1 cellular context compared by ENCODE assay signal in the genomic region with DNA sequence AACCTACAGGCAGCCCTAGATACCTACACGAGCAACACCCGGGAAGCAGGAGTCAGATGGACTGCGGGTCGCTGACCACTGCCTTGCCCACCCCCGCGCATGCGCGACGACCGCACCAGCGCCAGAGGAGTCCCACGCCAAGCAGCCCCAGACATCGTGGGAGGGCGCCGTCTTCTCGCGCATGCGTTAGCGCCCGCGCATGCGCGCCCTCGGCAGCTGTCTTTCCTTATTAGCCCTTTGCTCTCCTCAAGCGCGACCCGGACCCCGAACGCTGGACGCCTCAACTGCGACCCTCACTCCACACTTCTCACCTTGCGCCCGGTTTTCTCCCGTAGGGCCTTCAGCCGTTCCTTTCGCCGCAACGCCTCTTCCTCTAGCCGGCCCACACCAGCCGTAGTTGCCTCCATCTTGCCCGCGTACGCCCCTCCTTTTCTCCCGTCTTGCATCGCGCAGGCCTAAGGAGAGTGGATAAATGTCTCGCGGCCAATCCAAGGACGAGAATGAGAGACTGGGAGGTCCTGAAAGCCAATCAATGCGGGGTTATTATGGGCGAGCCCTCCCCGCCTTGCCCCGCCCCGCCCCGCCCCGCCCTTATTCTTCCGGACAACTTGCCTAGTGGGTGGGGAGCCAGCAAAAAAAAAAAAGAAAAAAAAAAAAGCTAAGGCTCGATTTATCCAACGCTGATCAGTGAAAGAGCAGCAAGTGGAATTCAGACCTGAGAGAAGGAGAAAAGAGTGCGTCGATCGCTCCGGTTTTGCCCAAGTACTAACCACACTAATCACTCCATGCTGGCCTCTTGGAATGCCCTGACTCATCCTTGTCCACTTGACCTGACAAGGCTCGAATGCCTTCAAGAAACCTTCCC.
TF ChIP-seq lines count a peak whose summit lies in the region.

A gene (minus strand): TSS at position 420 of the 865 bp plus-strand sequence. CDS start 13 bp downstream, at position 407.

TF ChIP-seq in K562, 482 proteins besides CTCF, POLR2A, EP300 and RAD21 (continued from another document and continues in another):
- TF ChIP-seq FOXM1 (IDR thresholded peaks at IDR 0.05; ENCODE audit: low read depth) (peak; percentile 80), FOXM1 (CRISPR knock-in tag; IDR thresholded peaks at IDR 0.05; ENCODE audit: low read depth) (0 out of 2 replicates have a peak, but pooled peaks have one; percentile 75), ZNF197 (CRISPR knock-in tag; IDR thresholded peaks at IDR 0.05; ENCODE audit: low read depth) (no peak), L3MBTL2 (IDR thresholded peaks at IDR 0.05) (peak; percentile 83), XRCC5 (IDR thresholded peaks at IDR 0.05; ENCODE audit: low read depth, low read length) (peak; percentile 96), HNRNPL (IDR thresholded peaks at IDR 0.05; ENCODE audit: low read depth, low read length) (no peak), ZNF644 (tag; IDR thresholded peaks at IDR 0.05; ENCODE audit: low read depth) (no peak), CHD2 (IDR thresholded peaks at IDR 0.05; ENCODE audit: low read depth, low read length) (peak; percentile 60), NR4A1 (CRISPR knock-in tag; IDR thresholded peaks at IDR 0.05) (no peak), NR4A1 (tag; IDR thresholded peaks at IDR 0.05) (no peak), KLF10 (CRISPR knock-in tag; IDR thresholded peaks at IDR 0.05) (no peak), PCBP1 (IDR thresholded peaks at IDR 0.05; ENCODE audit: low read depth, low read length, poor library complexity, severe bottlenecking) (no peak), ZNF561 (CRISPR knock-in tag; conservative IDR thresholded peaks at IDR 0.05) (no peak), ZKSCAN8 (CRISPR knock-in tag; IDR thresholded peaks at IDR 0.05) (no peak), NFIX (CRISPR knock-in tag; IDR thresholded peaks at IDR 0.05; ENCODE audit: low read depth) (no peak), SREBF1 (IDR thresholded peaks at IDR 0.05; ENCODE audit: borderline replicate concordance, low read depth, low read length) (no peak), CHD4 (IDR thresholded peaks at IDR 0.05; ENCODE audit: insufficient read depth, insufficient replicate concordance, low read depth, low read length, poor library complexity, severe bottlenecking) (no peak), NR3C1 (CRISPR knock-in tag; IDR thresholded peaks at IDR 0.05) (no peak), STAT5A (IDR thresholded peaks at IDR 0.05; ENCODE audit: borderline replicate concordance, low read length) (no peak; the same call in 1 of the 2 replicates), SRF (CRISPR knock-in tag; IDR thresholded peaks at IDR 0.05) (no peak; a peak in 1 of 4 replicates), KLF6 (CRISPR knock-in tag; IDR thresholded peaks at IDR 0.05; ENCODE audit: borderline replicate concordance) (no peak), FIP1L1 (IDR thresholded peaks at IDR 0.05; ENCODE audit: low read depth, low read length, poor library complexity, severe bottlenecking) (peak; percentile 73), HDAC3 (IDR thresholded peaks at IDR 0.05; ENCODE audit: borderline replicate concordance, partially characterized antibody) (no peak), RBM22 (IDR thresholded peaks at IDR 0.05; ENCODE audit: low read depth, low read length, poor library complexity, severe bottlenecking) (no peak), LCOR (CRISPR knock-in tag; IDR thresholded peaks at IDR 0.05) (peak; percentile 83), JUND (IDR thresholded peaks at IDR 0.05; ENCODE audit: borderline replicate concordance, low read depth, low read length) (peak; percentile 88), JUND (tag; IDR thresholded peaks at IDR 0.05; ENCODE audit: borderline replicate concordance, low read depth, low read length) (peak; percentile 78), TCFL5 (CRISPR knock-in tag; conservative IDR thresholded peaks at IDR 0.05) (no peak), MECOM (CRISPR knock-in tag; IDR thresholded peaks at IDR 0.05) (peak; percentile 45; the same call in 1 of the 2 replicates), ASH1L (IDR thresholded peaks at IDR 0.05; ENCODE audit: borderline replicate concordance, low read depth, partially characterized antibody) (peak; percentile 62), RBM15 (IDR thresholded peaks at IDR 0.05; ENCODE audit: insufficient read depth, low read length) (no peak), STAG1 (CRISPR knock-in tag; IDR thresholded peaks at IDR 0.05; ENCODE audit: borderline replicate concordance) (no peak), TEAD2 (tag; IDR thresholded peaks at IDR 0.05) (peak; percentile 97), MXI1 (IDR thresholded peaks at IDR 0.05; ENCODE audit: low read depth, low read length) (peak; percentile 53), MAFF (IDR thresholded peaks at IDR 0.05; ENCODE audit: low read length) (peak; percentile 76; the same call in 1 of the 2 replicates), MYC (IDR thresholded peaks at IDR 0.05; ENCODE audit: low read depth, low read length) (peak; percentile 91), MYC (CRISPR knock-in tag; IDR thresholded peaks at IDR 0.05; ENCODE audit: borderline replicate concordance, low read depth) (peak; percentile 86; the same call in 1 of the 2 replicates), HNRNPK (IDR thresholded peaks at IDR 0.05; ENCODE audit: low read depth, low read length, poor library complexity, severe bottlenecking) (no peak), PRPF4 (IDR thresholded peaks at IDR 0.05; ENCODE audit: insufficient read depth, low read depth, low read length, poor library complexity, severe bottlenecking) (no peak), MCM7 (IDR thresholded peaks at IDR 0.05) (no peak), TOE1 (IDR thresholded peaks at IDR 0.05; ENCODE audit: borderline replicate concordance) (peak; percentile 87), TOE1 (CRISPR knock-in tag; IDR thresholded peaks at IDR 0.05; ENCODE audit: borderline replicate concordance, low read depth) (no peak), MAFG (tag; conservative IDR thresholded peaks at IDR 0.05) (peak; percentile 92), ZFPM2 (CRISPR knock-in tag; IDR thresholded peaks at IDR 0.05) (no peak)
- TF ChIP-seq, protein P1, sequence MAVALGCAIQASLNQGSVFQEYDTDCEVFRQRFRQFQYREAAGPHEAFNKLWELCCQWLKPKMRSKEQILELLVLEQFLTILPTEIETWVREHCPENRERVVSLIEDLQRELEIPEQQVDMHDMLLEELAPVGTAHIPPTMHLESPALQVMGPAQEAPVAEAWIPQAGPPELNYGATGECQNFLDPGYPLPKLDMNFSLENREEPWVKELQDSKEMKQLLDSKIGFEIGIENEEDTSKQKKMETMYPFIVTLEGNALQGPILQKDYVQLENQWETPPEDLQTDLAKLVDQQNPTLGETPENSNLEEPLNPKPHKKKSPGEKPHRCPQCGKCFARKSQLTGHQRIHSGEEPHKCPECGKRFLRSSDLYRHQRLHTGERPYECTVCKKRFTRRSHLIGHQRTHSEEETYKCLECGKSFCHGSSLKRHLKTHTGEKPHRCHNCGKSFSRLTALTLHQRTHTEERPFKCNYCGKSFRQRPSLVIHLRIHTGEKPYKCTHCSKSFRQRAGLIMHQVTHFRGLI (CRISPR knock-in tag; IDR thresholded peaks at IDR 0.05) = no peak
- TF ChIP-seq, protein P2, sequence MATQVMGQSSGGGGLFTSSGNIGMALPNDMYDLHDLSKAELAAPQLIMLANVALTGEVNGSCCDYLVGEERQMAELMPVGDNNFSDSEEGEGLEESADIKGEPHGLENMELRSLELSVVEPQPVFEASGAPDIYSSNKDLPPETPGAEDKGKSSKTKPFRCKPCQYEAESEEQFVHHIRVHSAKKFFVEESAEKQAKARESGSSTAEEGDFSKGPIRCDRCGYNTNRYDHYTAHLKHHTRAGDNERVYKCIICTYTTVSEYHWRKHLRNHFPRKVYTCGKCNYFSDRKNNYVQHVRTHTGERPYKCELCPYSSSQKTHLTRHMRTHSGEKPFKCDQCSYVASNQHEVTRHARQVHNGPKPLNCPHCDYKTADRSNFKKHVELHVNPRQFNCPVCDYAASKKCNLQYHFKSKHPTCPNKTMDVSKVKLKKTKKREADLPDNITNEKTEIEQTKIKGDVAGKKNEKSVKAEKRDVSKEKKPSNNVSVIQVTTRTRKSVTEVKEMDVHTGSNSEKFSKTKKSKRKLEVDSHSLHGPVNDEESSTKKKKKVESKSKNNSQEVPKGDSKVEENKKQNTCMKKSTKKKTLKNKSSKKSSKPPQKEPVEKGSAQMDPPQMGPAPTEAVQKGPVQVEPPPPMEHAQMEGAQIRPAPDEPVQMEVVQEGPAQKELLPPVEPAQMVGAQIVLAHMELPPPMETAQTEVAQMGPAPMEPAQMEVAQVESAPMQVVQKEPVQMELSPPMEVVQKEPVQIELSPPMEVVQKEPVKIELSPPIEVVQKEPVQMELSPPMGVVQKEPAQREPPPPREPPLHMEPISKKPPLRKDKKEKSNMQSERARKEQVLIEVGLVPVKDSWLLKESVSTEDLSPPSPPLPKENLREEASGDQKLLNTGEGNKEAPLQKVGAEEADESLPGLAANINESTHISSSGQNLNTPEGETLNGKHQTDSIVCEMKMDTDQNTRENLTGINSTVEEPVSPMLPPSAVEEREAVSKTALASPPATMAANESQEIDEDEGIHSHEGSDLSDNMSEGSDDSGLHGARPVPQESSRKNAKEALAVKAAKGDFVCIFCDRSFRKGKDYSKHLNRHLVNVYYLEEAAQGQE (CRISPR knock-in tag; IDR thresholded peaks at IDR 0.05; ENCODE audit: low read depth) = peak; percentile 88
- TF ChIP-seq, protein P3, sequence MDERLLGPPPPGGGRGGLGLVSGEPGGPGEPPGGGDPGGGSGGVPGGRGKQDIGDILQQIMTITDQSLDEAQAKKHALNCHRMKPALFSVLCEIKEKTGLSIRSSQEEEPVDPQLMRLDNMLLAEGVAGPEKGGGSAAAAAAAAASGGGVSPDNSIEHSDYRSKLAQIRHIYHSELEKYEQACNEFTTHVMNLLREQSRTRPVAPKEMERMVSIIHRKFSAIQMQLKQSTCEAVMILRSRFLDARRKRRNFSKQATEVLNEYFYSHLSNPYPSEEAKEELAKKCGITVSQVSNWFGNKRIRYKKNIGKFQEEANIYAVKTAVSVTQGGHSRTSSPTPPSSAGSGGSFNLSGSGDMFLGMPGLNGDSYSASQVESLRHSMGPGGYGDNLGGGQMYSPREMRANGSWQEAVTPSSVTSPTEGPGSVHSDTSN (CRISPR knock-in tag; IDR thresholded peaks at IDR 0.05; ENCODE audit: low read depth) = no peak
- TF ChIP-seq, protein P3 (tag; conservative IDR thresholded peaks at IDR 0.05; ENCODE audit: low read depth) = peak; percentile 49; the same call in 1 of the 2 replicates
- TF ChIP-seq, protein P4, sequence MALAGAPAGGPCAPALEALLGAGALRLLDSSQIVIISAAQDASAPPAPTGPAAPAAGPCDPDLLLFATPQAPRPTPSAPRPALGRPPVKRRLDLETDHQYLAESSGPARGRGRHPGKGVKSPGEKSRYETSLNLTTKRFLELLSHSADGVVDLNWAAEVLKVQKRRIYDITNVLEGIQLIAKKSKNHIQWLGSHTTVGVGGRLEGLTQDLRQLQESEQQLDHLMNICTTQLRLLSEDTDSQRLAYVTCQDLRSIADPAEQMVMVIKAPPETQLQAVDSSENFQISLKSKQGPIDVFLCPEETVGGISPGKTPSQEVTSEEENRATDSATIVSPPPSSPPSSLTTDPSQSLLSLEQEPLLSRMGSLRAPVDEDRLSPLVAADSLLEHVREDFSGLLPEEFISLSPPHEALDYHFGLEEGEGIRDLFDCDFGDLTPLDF (CRISPR knock-in tag; IDR thresholded peaks at IDR 0.05) = peak; percentile 10; the same call in 1 of the 2 replicates
- TF ChIP-seq, protein P5, sequence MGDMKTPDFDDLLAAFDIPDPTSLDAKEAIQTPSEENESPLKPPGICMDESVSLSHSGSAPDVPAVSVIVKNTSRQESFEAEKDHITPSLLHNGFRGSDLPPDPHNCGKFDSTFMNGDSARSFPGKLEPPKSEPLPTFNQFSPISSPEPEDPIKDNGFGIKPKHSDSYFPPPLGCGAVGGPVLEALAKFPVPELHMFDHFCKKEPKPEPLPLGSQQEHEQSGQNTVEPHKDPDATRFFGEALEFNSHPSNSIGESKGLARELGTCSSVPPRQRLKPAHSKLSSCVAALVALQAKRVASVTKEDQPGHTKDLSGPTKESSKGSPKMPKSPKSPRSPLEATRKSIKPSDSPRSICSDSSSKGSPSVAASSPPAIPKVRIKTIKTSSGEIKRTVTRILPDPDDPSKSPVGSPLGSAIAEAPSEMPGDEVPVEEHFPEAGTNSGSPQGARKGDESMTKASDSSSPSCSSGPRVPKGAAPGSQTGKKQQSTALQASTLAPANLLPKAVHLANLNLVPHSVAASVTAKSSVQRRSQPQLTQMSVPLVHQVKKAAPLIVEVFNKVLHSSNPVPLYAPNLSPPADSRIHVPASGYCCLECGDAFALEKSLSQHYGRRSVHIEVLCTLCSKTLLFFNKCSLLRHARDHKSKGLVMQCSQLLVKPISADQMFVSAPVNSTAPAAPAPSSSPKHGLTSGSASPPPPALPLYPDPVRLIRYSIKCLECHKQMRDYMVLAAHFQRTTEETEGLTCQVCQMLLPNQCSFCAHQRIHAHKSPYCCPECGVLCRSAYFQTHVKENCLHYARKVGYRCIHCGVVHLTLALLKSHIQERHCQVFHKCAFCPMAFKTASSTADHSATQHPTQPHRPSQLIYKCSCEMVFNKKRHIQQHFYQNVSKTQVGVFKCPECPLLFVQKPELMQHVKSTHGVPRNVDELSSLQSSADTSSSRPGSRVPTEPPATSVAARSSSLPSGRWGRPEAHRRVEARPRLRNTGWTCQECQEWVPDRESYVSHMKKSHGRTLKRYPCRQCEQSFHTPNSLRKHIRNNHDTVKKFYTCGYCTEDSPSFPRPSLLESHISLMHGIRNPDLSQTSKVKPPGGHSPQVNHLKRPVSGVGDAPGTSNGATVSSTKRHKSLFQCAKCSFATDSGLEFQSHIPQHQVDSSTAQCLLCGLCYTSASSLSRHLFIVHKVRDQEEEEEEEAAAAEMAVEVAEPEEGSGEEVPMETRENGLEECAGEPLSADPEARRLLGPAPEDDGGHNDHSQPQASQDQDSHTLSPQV (IDR thresholded peaks at IDR 0.05) = no peak
- TF ChIP-seq, protein P6, sequence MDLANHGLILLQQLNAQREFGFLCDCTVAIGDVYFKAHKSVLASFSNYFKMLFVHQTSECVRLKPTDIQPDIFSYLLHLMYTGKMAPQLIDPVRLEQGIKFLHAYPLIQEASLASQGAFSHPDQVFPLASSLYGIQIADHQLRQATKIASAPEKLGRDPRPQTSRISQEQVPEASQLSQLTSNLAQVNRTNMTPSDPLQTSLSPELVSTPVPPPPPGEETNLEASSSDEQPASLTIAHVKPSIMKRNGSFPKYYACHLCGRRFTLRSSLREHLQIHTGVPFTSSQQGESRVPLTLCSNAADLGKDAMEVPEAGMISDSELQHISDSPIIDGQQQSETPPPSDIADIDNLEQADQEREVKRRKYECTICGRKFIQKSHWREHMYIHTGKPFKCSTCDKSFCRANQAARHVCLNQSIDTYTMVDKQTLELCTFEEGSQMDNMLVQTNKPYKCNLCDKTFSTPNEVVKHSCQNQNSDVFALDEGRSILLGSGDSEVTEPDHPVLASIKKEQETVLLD (IDR thresholded peaks at IDR 0.05) = peak; percentile 100
- TF ChIP-seq, protein P7, sequence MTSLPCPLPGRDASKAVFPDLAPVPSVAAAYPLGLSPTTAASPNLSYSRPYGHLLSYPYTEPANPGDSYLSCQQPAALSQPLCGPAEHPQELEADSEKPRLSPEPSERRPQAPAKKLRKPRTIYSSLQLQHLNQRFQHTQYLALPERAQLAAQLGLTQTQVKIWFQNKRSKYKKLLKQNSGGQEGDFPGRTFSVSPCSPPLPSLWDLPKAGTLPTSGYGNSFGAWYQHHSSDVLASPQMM (CRISPR knock-in tag; IDR thresholded peaks at IDR 0.05) = no peak
